In genomic region chr18:4264347-4264791, GRCh38 we compare ENCODE assay signal across 1 cellular context.
TF ChIP-seq lines count a peak whose summit lies in the region.

No MANE protein-coding gene starts in this region.

TF ChIP-seq in WTC11, 78 proteins besides CTCF, POLR2A, EP300 and RAD21 (continued from another document):
- TF ChIP-seq ERG (CRISPR knock-in tag; IDR thresholded peaks at IDR 0.05), result no peak
- TF ChIP-seq KAT7 (CRISPR knock-in tag; IDR thresholded peaks at IDR 0.05; ENCODE audit: borderline replicate concordance), result no peak
- no peak for TF ChIP-seq ZNF263 (CRISPR knock-in tag; IDR thresholded peaks at IDR 0.05; ENCODE audit: low read depth)
- TF ChIP-seq, protein P1, sequence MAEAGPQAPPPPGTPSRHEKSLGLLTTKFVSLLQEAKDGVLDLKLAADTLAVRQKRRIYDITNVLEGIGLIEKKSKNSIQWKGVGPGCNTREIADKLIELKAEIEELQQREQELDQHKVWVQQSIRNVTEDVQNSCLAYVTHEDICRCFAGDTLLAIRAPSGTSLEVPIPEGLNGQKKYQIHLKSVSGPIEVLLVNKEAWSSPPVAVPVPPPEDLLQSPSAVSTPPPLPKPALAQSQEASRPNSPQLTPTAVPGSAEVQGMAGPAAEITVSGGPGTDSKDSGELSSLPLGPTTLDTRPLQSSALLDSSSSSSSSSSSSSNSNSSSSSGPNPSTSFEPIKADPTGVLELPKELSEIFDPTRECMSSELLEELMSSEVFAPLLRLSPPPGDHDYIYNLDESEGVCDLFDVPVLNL (CRISPR knock-in tag; IDR thresholded peaks at IDR 0.05; ENCODE audit: borderline replicate concordance, low read depth), result no peak
- no peak for TF ChIP-seq NFATC4 (CRISPR knock-in tag; IDR thresholded peaks at IDR 0.05)
